8 cellular contexts compared by ENCODE assay signal in the genomic region with DNA sequence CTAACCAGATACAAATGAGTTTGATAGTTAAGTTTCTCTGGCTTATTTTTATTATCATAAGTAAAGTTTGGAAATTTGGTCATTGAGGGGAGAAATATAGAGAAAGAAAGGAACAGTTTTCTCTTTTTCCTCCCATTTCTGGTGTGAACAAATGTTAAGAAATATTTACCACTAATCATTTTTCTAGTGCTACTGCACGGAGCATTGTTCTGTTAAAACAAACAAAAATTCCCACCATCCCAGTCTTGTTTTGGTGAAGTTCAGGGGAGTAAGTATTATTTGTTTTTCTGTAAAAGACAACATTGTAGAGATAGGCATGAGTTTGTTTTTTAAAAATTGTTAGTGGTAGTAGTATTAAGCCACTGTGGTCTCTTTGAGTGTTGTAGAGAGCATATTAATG.
A peak's percentile ranks its signal among the peaks of the same experiment; 100 is the strongest.
DNase-seq lines count a peak whose midpoint lies in the region; ATAC-seq and TF ChIP-seq lines count a peak whose summit lies in the region.

No MANE protein-coding gene starts in this region.

- peak overlapping the region; percentile 3 for H2AFZ ChIP-seq in parathyroid adenoma

- H3K9me3 ChIP-seq in Peyer's patch (no peaks in the 10 kb centered on the region), parathyroid adenoma (ENCODE audit: control insufficient read depth, low read length) (no peaks in the 10 kb centered on the region)

- no peaks in the 10 kb centered on the region for H3K36me3 Mint-ChIP-seq in activated CD8-positive, alpha-beta T cell treated with anti-CD3 and anti-CD28 coated beads for 36 hours (ENCODE audit: low read depth)

- H3K27ac ChIP-seq in Peyer's patch (peak overlapping the region; percentile 49 to 77 (median 62)), parathyroid adenoma (peak overlapping the region; percentile 73)

- POLR2A ChIA-PET in AG04449 (lab: Yijun Ruan, JAX): interaction anchor here (0.6 to 1.3 kb wide), 3 partner anchors 33 to 144 kb away, joined by 5 to 8 read pairs (median 6); partner anchors contain the start of gene DNM1L
- POLR2A ChIA-PET in activated CD8-positive, alpha-beta T cell treated with anti-CD3 and anti-CD28 coated beads for 36 hours (lab: Charles Lee): no interaction called here

- no peak for ATAC-seq in activated CD8-positive, alpha-beta T cell treated with anti-CD3 and anti-CD28 coated beads for 36 hours
- no peak for ATAC-seq in GM19455 (IDR thresholded peaks at IDR 0.05; ENCODE audit: unreplicated experiment)

- H3K4me1 ChIP-seq in Peyer's patch: peaks cover 0 to 9% (median 6%) of the 10 kb centered on the region in 4 donors
- peaks cover 9% of the 10 kb centered on the region for H3K4me1 ChIP-seq in parathyroid adenoma

- H3K4me3 Mint-ChIP-seq in activated CD8-positive, alpha-beta T cell treated with anti-CD3 and anti-CD28 coated beads for 36 hours: no peak overlapping the region

- no peak for TF ChIP-seq POLR2A in Peyer's patch (IDR thresholded peaks at IDR 0.05)

- H3K27me3 ChIP-seq in Peyer's patch (no peaks in the 10 kb centered on the region), parathyroid adenoma (ENCODE audit: control insufficient read depth, insufficient read depth, low read length) (no peaks in the 10 kb centered on the region)

- H3K4me1 Mint-ChIP-seq in activated CD8-positive, alpha-beta T cell treated with anti-CD3 and anti-CD28 coated beads for 36 hours (ENCODE audit: low read depth): peaks cover 2% of the 10 kb centered on the region

- H3K27me3 Mint-ChIP-seq in activated CD8-positive, alpha-beta T cell treated with anti-CD3 and anti-CD28 coated beads for 36 hours: peaks cover 8% of the 10 kb centered on the region

- CTCF ChIA-PET in AG04449 (lab: Yijun Ruan, JAX): no interaction called here
- CTCF ChIA-PET in activated CD8-positive, alpha-beta T cell treated with anti-CD3 and anti-CD28 coated beads for 36 hours (lab: Charles Lee): no interaction called here

- intact Hi-C loops in activated CD8-positive, alpha-beta T cell treated with anti-CD3 and anti-CD28 coated beads for 36 hours (cut with micrococcal nuclease): no loop called here

- TF ChIP-seq CTCF in AG04449 (IDR thresholded peaks at IDR 0.05; ENCODE audit: insufficient read depth, low read length, missing control alignments) (no peak), Peyer's patch (IDR thresholded peaks at IDR 0.05) (no peak), fibroblast of mammary gland (conservative IDR thresholded peaks at IDR 0.05; ENCODE audit: control insufficient read depth, insufficient read depth, low read depth, low read length) (no peak), parathyroid adenoma (IDR thresholded peaks at IDR 0.05) (no peak)
- no peak for TF ChIP-seq CTCF in activated CD8-positive, alpha-beta T cell treated with anti-CD3 and anti-CD28 coated beads for 36 hours (IDR thresholded peaks at IDR 0.05)

- H3K9ac ChIP-seq in parathyroid adenoma: no peak overlapping the region

- H3K36me3 ChIP-seq in Peyer's patch: no peaks in the 10 kb centered on the region
- H3K36me3 ChIP-seq in parathyroid adenoma (ENCODE audit: control insufficient read depth, insufficient read depth, low read length): no peaks in the 10 kb centered on the region

- H3K4me2 ChIP-seq in parathyroid adenoma (ENCODE audit: low read length): peak overlapping the region; percentile 82

- H3K9me3 Mint-ChIP-seq in activated CD8-positive, alpha-beta T cell treated with anti-CD3 and anti-CD28 coated beads for 36 hours: no peaks in the 10 kb centered on the region

- H3K4me3 ChIP-seq in AG04449 (ENCODE audit: low read depth, low read length) (peak overlapping the region; percentile 58), Peyer's patch (peak overlapping the region; percentile 11 to 41 (median 30)), fibroblast of mammary gland (ENCODE audit: control insufficient read depth, low read depth, low read length) (peak overlapping the region; percentile 60), parathyroid adenoma (ENCODE audit: low read depth, low read length) (peak overlapping the region; percentile 64)

- H3K27ac Mint-ChIP-seq in activated CD8-positive, alpha-beta T cell treated with anti-CD3 and anti-CD28 coated beads for 36 hours: no peak overlapping the region

- H3K79me2 ChIP-seq in parathyroid adenoma: peaks cover 4% of the 10 kb centered on the region

- DNase-seq in AG04449 (ENCODE audit: low read depth, low spot score) (no peak), Peyer's patch (no peak), fibroblast of mammary gland (ENCODE audit: low read depth) (no peak), occipital lobe (lab: John Stamatoyannopoulos, UW) (no peak), HK-2 (ENCODE audit: unreplicated experiment) (no peak)
- DNase-seq in activated CD8-positive, alpha-beta T cell treated with anti-CD3 and anti-CD28 coated beads for 36 hours: no peak
